In genomic region chr11:96388891-96389603, GRCh38 we compare ENCODE assay signal across 8 cellular contexts. TPM values are rescaled to one million over a fixed set of nuclear protein-coding genes. Genes with fewer than 3 reads are reported as not detected.
DNase-seq lines count a peak whose midpoint lies in the region; TF ChIP-seq lines count a peak whose summit lies in the region.

No MANE protein-coding gene starts in this region.

- H3K4me1 ChIP-seq in Loucy (ENCODE audit: insufficient read depth, low read length, poor library complexity, severe bottlenecking), result peaks cover 63% of the 10 kb centered on the region
- H3K4me1 ChIP-seq in hepatocyte (ENCODE audit: insufficient read depth), result peaks cover 7% of the 10 kb centered on the region

- H3K27ac Mint-ChIP-seq in activated naive CD8-positive, alpha-beta T cell treated with anti-CD3 and anti-CD28 coated beads for 36 hours, result peak overlapping the region; percentile 96

- H3K79me2 ChIP-seq in Loucy (ENCODE audit: insufficient read depth, low read length) (peaks cover 69% of the 10 kb centered on the region), hepatocyte (peaks cover 52% of the 10 kb centered on the region)

- H3K4me1 Mint-ChIP-seq in activated naive CD8-positive, alpha-beta T cell treated with anti-CD3 and anti-CD28 coated beads for 36 hours, result peaks cover 55% of the 10 kb centered on the region

- H3K36me3 Mint-ChIP-seq in activated naive CD8-positive, alpha-beta T cell treated with anti-CD3 and anti-CD28 coated beads for 36 hours, result peaks cover 31% of the 10 kb centered on the region

- peak overlapping the region; percentile 81 for H3K27ac ChIP-seq in hepatocyte

- no peaks in the 10 kb centered on the region for H3K27me3 ChIP-seq in Loucy (ENCODE audit: insufficient read depth, low read length, poor library complexity, severe bottlenecking)
- no peaks in the 10 kb centered on the region for H3K27me3 ChIP-seq in hepatocyte

- H4K20me1 ChIP-seq in Loucy (ENCODE audit: insufficient read depth, low read length, poor library complexity, severe bottlenecking) (peaks cover 8% of the 10 kb centered on the region), hepatocyte (ENCODE audit: insufficient read depth, poor library complexity, severe bottlenecking) (no peaks in the 10 kb centered on the region)

- no peaks in the 10 kb centered on the region for H3K36me3 ChIP-seq in Loucy (ENCODE audit: insufficient read depth, low read length)
- H3K36me3 ChIP-seq in hepatocyte (replicated peaks; ENCODE audit: insufficient read depth, low read depth), result no peaks in the 10 kb centered on the region

- TF ChIP-seq CTCF in Loucy (conservative IDR thresholded peaks at IDR 0.05; ENCODE audit: low read length), result no peak
- TF ChIP-seq CTCF in hepatocyte (IDR thresholded peaks at IDR 0.05; ENCODE audit: poor library complexity), result no peak
- TF ChIP-seq CTCF in retinal pigment epithelial cell (conservative IDR thresholded peaks at IDR 0.05; ENCODE audit: low read depth, low read length), result no peak

- 0 out of 2 replicates have a peak, but pooled peaks cover 3% of the 10 kb centered on the region for H3F3A ChIP-seq in Loucy (ENCODE audit: low read depth)

- H3K9me2 ChIP-seq in Loucy (replicated peaks; ENCODE audit: low read depth, low read length), result no peaks in the 10 kb centered on the region
- no peaks in the 10 kb centered on the region for H3K9me2 ChIP-seq in hepatocyte (replicated peaks; ENCODE audit: insufficient read depth)

- peaks cover 5% of the 10 kb centered on the region for H3K9me3 Mint-ChIP-seq in activated naive CD8-positive, alpha-beta T cell treated with anti-CD3 and anti-CD28 coated beads for 36 hours

- WGBS in hepatocyte (ENCODE audit: low lambda C conversion rate, missing lambda C conversion rate), result 2% methylated on average over 21 of the region's 21 CpGs

- H3K9me3 ChIP-seq in Loucy (ENCODE audit: insufficient read depth, low read depth, low read length) (no peaks in the 10 kb centered on the region), hepatocyte (ENCODE audit: low read depth) (no peaks in the 10 kb centered on the region)

- peak overlapping the region; percentile 94 for H2AFZ ChIP-seq in Loucy (ENCODE audit: low read length)
- peak overlapping the region; percentile 59 for H2AFZ ChIP-seq in hepatocyte

- peak overlapping the region; percentile 77 for H3K9ac ChIP-seq in Loucy (ENCODE audit: low read depth, low read length, poor library complexity, severe bottlenecking)

- DNase-seq in SIG-M5 treated with dmso at 0.1 percent for 504 hours (lab: John Stamatoyannopoulos, UW; ENCODE audit: unreplicated experiment), result peak; percentile 13
- no peak for DNase-seq in SIG-M5 (lab: John Stamatoyannopoulos, UW)
- DNase-seq in HCEC 1CT, result peak; percentile 35
- DNase-seq in activated naive CD8-positive, alpha-beta T cell treated with anti-CD3 and anti-CD28 coated beads for 36 hours, result no peak
- DNase-seq in hepatocyte (ENCODE audit: low spot score), result no peak
- DNase-seq in retinal pigment epithelial cell (ENCODE audit: low read depth), result no peak
- DNase-seq in UCSD-AML1 (lab: John Stamatoyannopoulos, UW; ENCODE audit: unreplicated experiment), result no peak

- H3K4me3 ChIP-seq in Loucy (ENCODE audit: low read length, poor library complexity, severe bottlenecking), result peak overlapping the region; percentile 98
- H3K4me3 ChIP-seq in hepatocyte, result peak overlapping the region; percentile 47
- peak overlapping the region; percentile 91 for H3K4me3 ChIP-seq in retinal pigment epithelial cell (ENCODE audit: low read length)

- H3K4me2 ChIP-seq in Loucy (ENCODE audit: low read depth, low read length, poor library complexity, severe bottlenecking) (peak overlapping the region; percentile 82), hepatocyte (peak overlapping the region; percentile 71)

- no peaks in the 10 kb centered on the region for H3K27me3 Mint-ChIP-seq in activated naive CD8-positive, alpha-beta T cell treated with anti-CD3 and anti-CD28 coated beads for 36 hours

- peak overlapping the region; percentile 87 for H3K4me3 Mint-ChIP-seq in activated naive CD8-positive, alpha-beta T cell treated with anti-CD3 and anti-CD28 coated beads for 36 hours

RNA-seq across cellular contexts. Expression of gene CCDC82, which starts 0.7 kb away (rescaled TPM):
- total RNA-seq in activated naive CD8-positive, alpha-beta T cell treated with anti-CD3 and anti-CD28 coated beads for 36 hours, result 10 to 100 TPM; 25.0 to 28.3 TPM
- total RNA-seq in hepatocyte, result 15.4 and 16.3 TPM in 2 replicates
- 12.7 and 15.4 TPM in 2 replicates for polyA plus RNA-seq in hepatocyte

RNA-seq across cellular contexts. Expression of gene JRKL, which starts 0.8 kb away (rescaled TPM):
- total RNA-seq in activated naive CD8-positive, alpha-beta T cell treated with anti-CD3 and anti-CD28 coated beads for 36 hours, result 1 to 10 TPM; 8.5 to 9.7 TPM
- 8.4 and 9.5 TPM in 2 replicates for total RNA-seq in hepatocyte
- polyA plus RNA-seq in hepatocyte, result 5.4 and 5.5 TPM in 2 replicates

RNA-seq across cellular contexts. Expression of gene MAML2, which starts 46.1 kb away (rescaled TPM):
- total RNA-seq in activated naive CD8-positive, alpha-beta T cell treated with anti-CD3 and anti-CD28 coated beads for 36 hours, result 10 to 100 TPM; 14.1 to 14.3 TPM
- total RNA-seq in hepatocyte, result 14.0 and 15.3 TPM in 2 replicates
- 4.7 and 5.8 TPM in 2 replicates for polyA plus RNA-seq in hepatocyte

Comparison
In these comparisons a context has a peak if more than half of its experiments do, and no peak if none do; other contexts are left out.
1. DNase-seq: peak in SIG-M5 treated with dmso at 0.1 percent for 504 hours (single experiment) and HCEC 1CT (single experiment); none in SIG-M5 (single experiment), activated naive CD8-positive, alpha-beta T cell treated with anti-CD3 and anti-CD28 coated beads for 36 hours (single experiment), hepatocyte (single experiment), retinal pigment epithelial cell (single experiment) and UCSD-AML1 (single experiment).
2. H3K4me3 ChIP-seq: peak in every context shown above with its lines; median percentile 98 in Loucy; 91 in retinal pigment epithelial cell; 47 in hepatocyte.